Comparison of ENCODE assay signal across 15 cellular contexts in genomic region chr21:43916076-43916475, GRCh38. TPM values are rescaled to one million over a fixed set of nuclear protein-coding genes. Genes with fewer than 3 reads are reported as not detected.
DNase-seq lines count a peak whose midpoint lies in the region; ATAC-seq and TF ChIP-seq lines count a peak whose summit lies in the region.
"Had no signal": no experiment of that assay in that cellular context is flagged by ENCODE, and none has a peak within 500 bp of the region (broad histone marks: within the 10 kb centered on the region; RNA-seq: fewer than 3 reads in every experiment).

No MANE protein-coding gene starts in this region.

- TF ChIP-seq CTCF in OCI-LY3 (IDR thresholded peaks at IDR 0.05; ENCODE audit: low read depth, low read length) (no peak), fibroblast of lung (conservative IDR thresholded peaks at IDR 0.05 in 1 of 2, IDR thresholded peaks at IDR 0.05 in 1 of 2; ENCODE audit: low read depth in 1 of 2, low read length in 2 of 2) (no peak)

- peaks cover 89% of the 10 kb centered on the region for H3K79me2 ChIP-seq in OCI-LY3 (ENCODE audit: low read length)
- H3K79me2 ChIP-seq in fibroblast of lung (ENCODE audit: control insufficient read depth, insufficient read depth, low read length), result peaks cover 15% of the 10 kb centered on the region

- H3K4me1 ChIP-seq in OCI-LY3 (ENCODE audit: low read length), result peaks cover 12% of the 10 kb centered on the region; the same call in 1 of the 2 replicates
- no peaks in the 10 kb centered on the region for H3K4me1 ChIP-seq in fibroblast of lung (ENCODE audit: control insufficient read depth, extremely low read depth, insufficient read depth, low read length)

- H3K27ac ChIP-seq in OCI-LY3 (ENCODE audit: low read length) (no peak overlapping the region), fibroblast of lung (ENCODE audit: insufficient read depth, low read length) (no peak overlapping the region)
- H3K27ac ChIP-seq: adrenal gland had no signal

- no peak overlapping the region for H2AFZ ChIP-seq in OCI-LY3 (ENCODE audit: low read depth, low read length)
- H2AFZ ChIP-seq in fibroblast of lung (ENCODE audit: low read length), result no peak overlapping the region

- H3K4me3 ChIP-seq in OCI-LY3 (ENCODE audit: low read length) (peak overlapping the region; percentile 82), fibroblast of lung (replicated peaks in 1 of 4; ENCODE audit: control extremely low read depth in 1 of 4, insufficient read depth in 1 of 4, low read depth in 3 of 4, low read length in 4 of 4) (peak overlapping the region in 2 of 4 experiments; percentile 5 to 16)
- H3K4me3 ChIP-seq: mucosa of descending colon had no signal

- peaks cover 21% of the 10 kb centered on the region for H3K36me3 ChIP-seq in OCI-LY3 (replicated peaks; ENCODE audit: low read depth, low read length)
- H3K36me3 ChIP-seq in fibroblast of lung (ENCODE audit: control insufficient read depth, insufficient read depth, low read length), result no peaks in the 10 kb centered on the region
- H3K36me3 ChIP-seq: adrenal gland, transverse colon had no signal

- H3K9ac ChIP-seq in OCI-LY3 (ENCODE audit: low read length), result peak overlapping the region; percentile 68
- no peak overlapping the region for H3K9ac ChIP-seq in fibroblast of lung (ENCODE audit: insufficient read depth, low read length)

- ATAC-seq in Right ventricle myocardium superior (ENCODE audit: poor library complexity), result no peak
- ATAC-seq in GM19395 (IDR thresholded peaks at IDR 0.05; ENCODE audit: unreplicated experiment), result no peak
- no peak for ATAC-seq in HG02763 (IDR thresholded peaks at IDR 0.05; ENCODE audit: unreplicated experiment)
- no peak for ATAC-seq in GM18873 (IDR thresholded peaks at IDR 0.05; ENCODE audit: low FRiP score, unreplicated experiment)
- ATAC-seq in HG02610 (IDR thresholded peaks at IDR 0.05; ENCODE audit: unreplicated experiment), result no peak
- ATAC-seq: Panc1 had no signal

- peaks cover 47% of the 10 kb centered on the region for H4K20me1 ChIP-seq in OCI-LY3 (ENCODE audit: insufficient read depth, low read length)
- no peaks in the 10 kb centered on the region for H4K20me1 ChIP-seq in fibroblast of lung (ENCODE audit: control insufficient read depth, extremely low read depth, insufficient read depth, low read length)

- intact Hi-C loops in cardiac septum (cut with DNase I), result no loop called here
- intact Hi-C loops in Right ventricle myocardium superior (cut with DNase I), result no loop called here

- H3K27me3 ChIP-seq in OCI-LY3 (ENCODE audit: low read depth, low read length) (no peaks in the 10 kb centered on the region), fibroblast of lung (ENCODE audit: control insufficient read depth, insufficient read depth, low read length) (no peaks in the 10 kb centered on the region)
- H3K27me3 ChIP-seq: adrenal gland, transverse colon had no signal

- peak overlapping the region; percentile 99 for H3K4me2 ChIP-seq in OCI-LY3 (ENCODE audit: low read length)
- H3K4me2 ChIP-seq in fibroblast of lung (ENCODE audit: extremely low read depth, insufficient read depth, low read length), result peak overlapping the region; percentile 28

- H3K9me3 ChIP-seq in OCI-LY3 (ENCODE audit: insufficient read depth, low read length) (no peaks in the 10 kb centered on the region), fibroblast of lung (ENCODE audit: control insufficient read depth, insufficient read depth, low read depth, low read length) (no peaks in the 10 kb centered on the region)
- H3K9me3 ChIP-seq: adrenal gland, transverse colon had no signal

- DNase-seq in cardiac septum (ENCODE audit: low spot score) (peak; percentile 9), Right ventricle myocardium superior (no peak), fibroblast of lung (ENCODE audit: low read depth in 2 of 2) (no peak)
- DNase-seq: AML-193, glutamatergic neuron, NCI-H1105, transverse colon had no signal

RNA-seq across cellular contexts. Expression of gene AGPAT3, which starts 51.1 kb away (rescaled TPM):
- total RNA-seq in cardiac septum (51.5 TPM), Right ventricle myocardium superior (96.3 TPM), fibroblast of lung (28.8 and 44.9 TPM in 2 replicates)
- polyA plus RNA-seq in fibroblast of lung, result 29.4 and 39.0 TPM in 2 replicates
- 42.0 and 55.7 TPM in 2 replicates for polyA plus RNA-seq in fibroblast of lung (2012)
- 58.7 and 118 TPM in 2 replicates for polyA minus RNA-seq in fibroblast of lung (ENCODE audit: low replicate concordance)
